Comparison of ENCODE assay signal across 1 cellular context in the genomic region with DNA sequence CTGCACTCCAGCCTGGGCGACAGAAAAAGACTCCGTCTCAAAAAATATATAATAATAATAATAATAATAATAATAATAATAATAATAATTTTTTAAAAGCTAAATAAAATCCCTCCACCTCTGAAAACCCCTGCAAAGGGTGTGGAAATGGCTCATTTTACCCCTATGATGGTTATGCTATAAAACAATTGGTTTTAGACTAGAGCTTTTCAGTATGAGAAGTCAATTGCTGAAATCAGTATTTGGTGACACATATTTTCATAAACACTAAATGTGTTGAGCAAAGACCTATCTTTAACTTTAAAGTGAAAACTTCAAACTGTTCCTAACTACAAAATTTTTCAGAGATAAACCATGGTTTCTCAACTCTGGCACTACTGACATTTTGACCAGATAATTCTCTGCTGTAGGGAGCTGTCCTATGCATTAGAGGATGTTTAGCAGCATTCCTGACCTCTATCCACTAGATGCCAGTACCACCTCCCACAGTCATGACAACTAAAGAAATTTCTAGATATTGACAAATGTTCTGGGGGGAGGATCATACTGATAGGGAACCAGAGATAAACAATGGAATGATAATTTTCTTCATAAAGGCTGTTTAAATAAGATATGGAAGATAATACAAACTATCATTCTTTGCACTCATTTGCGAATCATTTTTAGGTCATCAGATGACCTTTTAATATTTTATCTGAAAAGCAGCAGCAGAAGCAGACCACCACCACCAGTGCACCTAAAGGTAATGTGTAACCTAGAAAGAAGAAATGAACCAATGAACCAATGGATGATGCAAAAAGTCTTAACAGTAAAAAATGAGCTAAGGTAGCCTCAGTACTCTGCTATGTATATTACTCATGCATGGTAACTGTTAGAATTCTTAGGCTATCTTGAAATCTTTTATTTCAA.
TF ChIP-seq lines count a peak whose summit lies in the region.

No MANE protein-coding gene starts in this region.

TF ChIP-seq in K562, 482 proteins besides CTCF, POLR2A, EP300 and RAD21 (continued from another document and continues in another):
- TF ChIP-seq, protein P1, sequence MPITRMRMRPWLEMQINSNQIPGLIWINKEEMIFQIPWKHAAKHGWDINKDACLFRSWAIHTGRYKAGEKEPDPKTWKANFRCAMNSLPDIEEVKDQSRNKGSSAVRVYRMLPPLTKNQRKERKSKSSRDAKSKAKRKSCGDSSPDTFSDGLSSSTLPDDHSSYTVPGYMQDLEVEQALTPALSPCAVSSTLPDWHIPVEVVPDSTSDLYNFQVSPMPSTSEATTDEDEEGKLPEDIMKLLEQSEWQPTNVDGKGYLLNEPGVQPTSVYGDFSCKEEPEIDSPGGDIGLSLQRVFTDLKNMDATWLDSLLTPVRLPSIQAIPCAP (CRISPR knock-in tag; IDR thresholded peaks at IDR 0.05; ENCODE audit: borderline replicate concordance): no peak
- TF ChIP-seq POLR2H (tag; IDR thresholded peaks at IDR 0.05; ENCODE audit: low read depth): 0 out of 2 replicates have a peak, but pooled peaks have one; percentile 36
- no peak for TF ChIP-seq KDM1A (IDR thresholded peaks at IDR 0.05)
- no peak for TF ChIP-seq CREB1 (IDR thresholded peaks at IDR 0.05)
- TF ChIP-seq CREB1 (CRISPR knock-in tag; IDR thresholded peaks at IDR 0.05): no peak
- no peak for TF ChIP-seq ZNF589 (CRISPR knock-in tag; IDR thresholded peaks at IDR 0.05; ENCODE audit: low read depth)
- TF ChIP-seq KDM5B (IDR thresholded peaks at IDR 0.05; ENCODE audit: insufficient replicate concordance, low read depth, low read length): no peak
- TF ChIP-seq ZNF384 (IDR thresholded peaks at IDR 0.05; ENCODE audit: low read depth, low read length): no peak
- TF ChIP-seq ZNF79 (CRISPR knock-in tag; IDR thresholded peaks at IDR 0.05; ENCODE audit: low read depth): no peak
- TF ChIP-seq, protein P2, sequence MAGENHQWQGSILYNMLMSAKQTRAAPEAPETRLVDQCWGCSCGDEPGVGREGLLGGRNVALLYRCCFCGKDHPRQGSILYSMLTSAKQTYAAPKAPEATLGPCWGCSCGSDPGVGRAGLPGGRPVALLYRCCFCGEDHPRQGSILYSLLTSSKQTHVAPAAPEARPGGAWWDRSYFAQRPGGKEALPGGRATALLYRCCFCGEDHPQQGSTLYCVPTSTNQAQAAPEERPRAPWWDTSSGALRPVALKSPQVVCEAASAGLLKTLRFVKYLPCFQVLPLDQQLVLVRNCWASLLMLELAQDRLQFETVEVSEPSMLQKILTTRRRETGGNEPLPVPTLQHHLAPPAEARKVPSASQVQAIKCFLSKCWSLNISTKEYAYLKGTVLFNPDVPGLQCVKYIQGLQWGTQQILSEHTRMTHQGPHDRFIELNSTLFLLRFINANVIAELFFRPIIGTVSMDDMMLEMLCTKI (IDR thresholded peaks at IDR 0.05; ENCODE audit: partially characterized antibody): no peak
- no peak for TF ChIP-seq NFE2 (IDR thresholded peaks at IDR 0.05; ENCODE audit: low read depth)
- TF ChIP-seq SMAD3 (CRISPR knock-in tag; conservative IDR thresholded peaks at IDR 0.05): no peak
- TF ChIP-seq FOXM1 (IDR thresholded peaks at IDR 0.05; ENCODE audit: low read depth): no peak
- TF ChIP-seq FOXM1 (CRISPR knock-in tag; IDR thresholded peaks at IDR 0.05; ENCODE audit: low read depth): no peak
- no peak for TF ChIP-seq ZNF77 (CRISPR knock-in tag; IDR thresholded peaks at IDR 0.05)
- TF ChIP-seq ETV6 (IDR thresholded peaks at IDR 0.05; ENCODE audit: borderline replicate concordance in 1 of 2, low read depth in 2 of 2, low read length in 1 of 2): no peak
- no peak for TF ChIP-seq ETV6 (CRISPR knock-in tag; IDR thresholded peaks at IDR 0.05; ENCODE audit: borderline replicate concordance)
- TF ChIP-seq, protein P3, sequence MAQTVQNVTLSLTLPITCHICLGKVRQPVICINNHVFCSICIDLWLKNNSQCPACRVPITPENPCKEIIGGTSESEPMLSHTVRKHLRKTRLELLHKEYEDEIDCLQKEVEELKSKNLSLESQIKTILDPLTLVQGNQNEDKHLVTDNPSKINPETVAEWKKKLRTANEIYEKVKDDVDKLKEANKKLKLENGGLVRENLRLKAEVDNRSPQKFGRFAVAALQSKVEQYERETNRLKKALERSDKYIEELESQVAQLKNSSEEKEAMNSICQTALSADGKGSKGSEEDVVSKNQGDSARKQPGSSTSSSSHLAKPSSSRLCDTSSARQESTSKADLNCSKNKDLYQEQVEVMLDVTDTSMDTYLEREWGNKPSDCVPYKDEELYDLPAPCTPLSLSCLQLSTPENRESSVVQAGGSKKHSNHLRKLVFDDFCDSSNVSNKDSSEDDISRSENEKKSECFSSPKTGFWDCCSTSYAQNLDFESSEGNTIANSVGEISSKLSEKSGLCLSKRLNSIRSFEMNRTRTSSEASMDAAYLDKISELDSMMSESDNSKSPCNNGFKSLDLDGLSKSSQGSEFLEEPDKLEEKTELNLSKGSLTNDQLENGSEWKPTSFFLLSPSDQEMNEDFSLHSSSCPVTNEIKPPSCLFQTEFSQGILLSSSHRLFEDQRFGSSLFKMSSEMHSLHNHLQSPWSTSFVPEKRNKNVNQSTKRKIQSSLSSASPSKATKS (CRISPR knock-in tag; IDR thresholded peaks at IDR 0.05): no peak
- TF ChIP-seq BRF1 (IDR thresholded peaks at IDR 0.05; ENCODE audit: borderline replicate concordance, extremely low read depth, insufficient read length): no peak
- no peak for TF ChIP-seq MEF2A (IDR thresholded peaks at IDR 0.05; ENCODE audit: control insufficient read depth, low read depth, low read length)
- peak in 1 of 2 experiments; percentile 67; a peak in 2 of 4 replicates for TF ChIP-seq FOXA3 (CRISPR knock-in tag; conservative IDR thresholded peaks at IDR 0.05 in 1 of 2, IDR thresholded peaks at IDR 0.05 in 1 of 2)
- TF ChIP-seq, protein P4, sequence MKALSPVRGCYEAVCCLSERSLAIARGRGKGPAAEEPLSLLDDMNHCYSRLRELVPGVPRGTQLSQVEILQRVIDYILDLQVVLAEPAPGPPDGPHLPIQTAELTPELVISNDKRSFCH (CRISPR knock-in tag; IDR thresholded peaks at IDR 0.05): no peak
- TF ChIP-seq, protein P4 (tag; IDR thresholded peaks at IDR 0.05): peak; percentile 54; the same call in 1 of the 2 replicates
- TF ChIP-seq SNIP1 (IDR thresholded peaks at IDR 0.05; ENCODE audit: low read depth): no peak
- TF ChIP-seq, protein P5, sequence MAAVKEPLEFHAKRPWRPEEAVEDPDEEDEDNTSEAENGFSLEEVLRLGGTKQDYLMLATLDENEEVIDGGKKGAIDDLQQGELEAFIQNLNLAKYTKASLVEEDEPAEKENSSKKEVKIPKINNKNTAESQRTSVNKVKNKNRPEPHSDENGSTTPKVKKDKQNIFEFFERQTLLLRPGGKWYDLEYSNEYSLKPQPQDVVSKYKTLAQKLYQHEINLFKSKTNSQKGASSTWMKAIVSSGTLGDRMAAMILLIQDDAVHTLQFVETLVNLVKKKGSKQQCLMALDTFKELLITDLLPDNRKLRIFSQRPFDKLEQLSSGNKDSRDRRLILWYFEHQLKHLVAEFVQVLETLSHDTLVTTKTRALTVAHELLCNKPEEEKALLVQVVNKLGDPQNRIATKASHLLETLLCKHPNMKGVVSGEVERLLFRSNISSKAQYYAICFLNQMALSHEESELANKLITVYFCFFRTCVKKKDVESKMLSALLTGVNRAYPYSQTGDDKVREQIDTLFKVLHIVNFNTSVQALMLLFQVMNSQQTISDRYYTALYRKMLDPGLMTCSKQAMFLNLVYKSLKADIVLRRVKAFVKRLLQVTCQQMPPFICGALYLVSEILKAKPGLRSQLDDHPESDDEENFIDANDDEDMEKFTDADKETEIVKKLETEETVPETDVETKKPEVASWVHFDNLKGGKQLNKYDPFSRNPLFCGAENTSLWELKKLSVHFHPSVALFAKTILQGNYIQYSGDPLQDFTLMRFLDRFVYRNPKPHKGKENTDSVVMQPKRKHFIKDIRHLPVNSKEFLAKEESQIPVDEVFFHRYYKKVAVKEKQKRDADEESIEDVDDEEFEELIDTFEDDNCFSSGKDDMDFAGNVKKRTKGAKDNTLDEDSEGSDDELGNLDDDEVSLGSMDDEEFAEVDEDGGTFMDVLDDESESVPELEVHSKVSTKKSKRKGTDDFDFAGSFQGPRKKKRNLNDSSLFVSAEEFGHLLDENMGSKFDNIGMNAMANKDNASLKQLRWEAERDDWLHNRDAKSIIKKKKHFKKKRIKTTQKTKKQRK (IDR thresholded peaks at IDR 0.05; ENCODE audit: borderline replicate concordance, low read depth, low read length): no peak
- TF ChIP-seq DIDO1 (tag; IDR thresholded peaks at IDR 0.05; ENCODE audit: low read depth): no peak
- TF ChIP-seq SRSF7 (optimal IDR thresholded peaks at IDR 0.05; ENCODE audit: low read depth, low read length): no peak
- TF ChIP-seq ZFP30 (CRISPR knock-in tag; IDR thresholded peaks at IDR 0.05; ENCODE audit: borderline replicate concordance): no peak
- no peak for TF ChIP-seq NCOA6 (IDR thresholded peaks at IDR 0.05)
- peak; percentile 54 for TF ChIP-seq CBFA2T3 (IDR thresholded peaks at IDR 0.05)
- TF ChIP-seq FOXJ2 (tag; IDR thresholded peaks at IDR 0.05): no peak
- no peak for TF ChIP-seq RNF2 (IDR thresholded peaks at IDR 0.05)
- no peak for TF ChIP-seq CEBPB (tag; IDR thresholded peaks at IDR 0.05)
- TF ChIP-seq, protein P6, sequence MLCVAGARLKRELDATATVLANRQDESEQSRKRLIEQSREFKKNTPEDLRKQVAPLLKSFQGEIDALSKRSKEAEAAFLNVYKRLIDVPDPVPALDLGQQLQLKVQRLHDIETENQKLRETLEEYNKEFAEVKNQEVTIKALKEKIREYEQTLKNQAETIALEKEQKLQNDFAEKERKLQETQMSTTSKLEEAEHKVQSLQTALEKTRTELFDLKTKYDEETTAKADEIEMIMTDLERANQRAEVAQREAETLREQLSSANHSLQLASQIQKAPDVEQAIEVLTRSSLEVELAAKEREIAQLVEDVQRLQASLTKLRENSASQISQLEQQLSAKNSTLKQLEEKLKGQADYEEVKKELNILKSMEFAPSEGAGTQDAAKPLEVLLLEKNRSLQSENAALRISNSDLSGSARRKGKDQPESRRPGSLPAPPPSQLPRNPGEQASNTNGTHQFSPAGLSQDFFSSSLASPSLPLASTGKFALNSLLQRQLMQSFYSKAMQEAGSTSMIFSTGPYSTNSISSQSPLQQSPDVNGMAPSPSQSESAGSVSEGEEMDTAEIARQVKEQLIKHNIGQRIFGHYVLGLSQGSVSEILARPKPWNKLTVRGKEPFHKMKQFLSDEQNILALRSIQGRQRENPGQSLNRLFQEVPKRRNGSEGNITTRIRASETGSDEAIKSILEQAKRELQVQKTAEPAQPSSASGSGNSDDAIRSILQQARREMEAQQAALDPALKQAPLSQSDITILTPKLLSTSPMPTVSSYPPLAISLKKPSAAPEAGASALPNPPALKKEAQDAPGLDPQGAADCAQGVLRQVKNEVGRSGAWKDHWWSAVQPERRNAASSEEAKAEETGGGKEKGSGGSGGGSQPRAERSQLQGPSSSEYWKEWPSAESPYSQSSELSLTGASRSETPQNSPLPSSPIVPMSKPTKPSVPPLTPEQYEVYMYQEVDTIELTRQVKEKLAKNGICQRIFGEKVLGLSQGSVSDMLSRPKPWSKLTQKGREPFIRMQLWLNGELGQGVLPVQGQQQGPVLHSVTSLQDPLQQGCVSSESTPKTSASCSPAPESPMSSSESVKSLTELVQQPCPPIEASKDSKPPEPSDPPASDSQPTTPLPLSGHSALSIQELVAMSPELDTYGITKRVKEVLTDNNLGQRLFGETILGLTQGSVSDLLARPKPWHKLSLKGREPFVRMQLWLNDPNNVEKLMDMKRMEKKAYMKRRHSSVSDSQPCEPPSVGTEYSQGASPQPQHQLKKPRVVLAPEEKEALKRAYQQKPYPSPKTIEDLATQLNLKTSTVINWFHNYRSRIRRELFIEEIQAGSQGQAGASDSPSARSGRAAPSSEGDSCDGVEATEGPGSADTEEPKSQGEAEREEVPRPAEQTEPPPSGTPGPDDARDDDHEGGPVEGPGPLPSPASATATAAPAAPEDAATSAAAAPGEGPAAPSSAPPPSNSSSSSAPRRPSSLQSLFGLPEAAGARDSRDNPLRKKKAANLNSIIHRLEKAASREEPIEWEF (CRISPR knock-in tag; IDR thresholded peaks at IDR 0.05): no peak
- TF ChIP-seq RAD51 (IDR thresholded peaks at IDR 0.05; ENCODE audit: borderline replicate concordance, low read depth): no peak
- TF ChIP-seq TEAD4 (IDR thresholded peaks at IDR 0.05; ENCODE audit: low read length): peak; percentile 40; the same call in 1 of the 2 replicates
- TF ChIP-seq TEAD4 (CRISPR knock-in tag; IDR thresholded peaks at IDR 0.05; ENCODE audit: borderline replicate concordance): no peak
- no peak for TF ChIP-seq CBFB (CRISPR knock-in tag; IDR thresholded peaks at IDR 0.05)
- TF ChIP-seq ZZZ3 (IDR thresholded peaks at IDR 0.05): no peak
- TF ChIP-seq BDP1 (IDR thresholded peaks at IDR 0.05; ENCODE audit: insufficient read depth, insufficient read length): no peak
- no peak for TF ChIP-seq RHOXF2B (CRISPR knock-in tag; conservative IDR thresholded peaks at IDR 0.05)
- TF ChIP-seq NONO (IDR thresholded peaks at IDR 0.05; ENCODE audit: low read depth in 2 of 2, low read length in 1 of 2): no peak
- TF ChIP-seq KLF10 (CRISPR knock-in tag; IDR thresholded peaks at IDR 0.05): no peak
- TF ChIP-seq ZNF239 (CRISPR knock-in tag; IDR thresholded peaks at IDR 0.05): no peak
- TF ChIP-seq MTF1 (CRISPR knock-in tag; IDR thresholded peaks at IDR 0.05; ENCODE audit: borderline replicate concordance): no peak
- TF ChIP-seq PHB2 (IDR thresholded peaks at IDR 0.05; ENCODE audit: low read depth): no peak
- TF ChIP-seq, protein P7, sequence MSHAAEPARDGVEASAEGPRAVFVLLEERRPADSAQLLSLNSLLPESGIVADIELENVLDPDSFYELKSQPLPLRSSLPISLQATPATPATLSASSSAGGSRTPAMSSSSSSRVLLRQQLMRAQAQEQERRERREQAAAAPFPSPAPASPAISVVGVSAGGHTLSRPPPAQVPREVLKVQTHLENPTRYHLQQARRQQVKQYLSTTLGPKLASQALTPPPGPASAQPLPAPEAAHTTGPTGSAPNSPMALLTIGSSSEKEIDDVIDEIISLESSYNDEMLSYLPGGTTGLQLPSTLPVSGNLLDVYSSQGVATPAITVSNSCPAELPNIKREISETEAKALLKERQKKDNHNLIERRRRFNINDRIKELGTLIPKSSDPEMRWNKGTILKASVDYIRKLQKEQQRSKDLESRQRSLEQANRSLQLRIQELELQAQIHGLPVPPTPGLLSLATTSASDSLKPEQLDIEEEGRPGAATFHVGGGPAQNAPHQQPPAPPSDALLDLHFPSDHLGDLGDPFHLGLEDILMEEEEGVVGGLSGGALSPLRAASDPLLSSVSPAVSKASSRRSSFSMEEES (CRISPR knock-in tag; IDR thresholded peaks at IDR 0.05): no peak
- TF ChIP-seq RFX1 (IDR thresholded peaks at IDR 0.05): no peak
- TF ChIP-seq, protein P8, sequence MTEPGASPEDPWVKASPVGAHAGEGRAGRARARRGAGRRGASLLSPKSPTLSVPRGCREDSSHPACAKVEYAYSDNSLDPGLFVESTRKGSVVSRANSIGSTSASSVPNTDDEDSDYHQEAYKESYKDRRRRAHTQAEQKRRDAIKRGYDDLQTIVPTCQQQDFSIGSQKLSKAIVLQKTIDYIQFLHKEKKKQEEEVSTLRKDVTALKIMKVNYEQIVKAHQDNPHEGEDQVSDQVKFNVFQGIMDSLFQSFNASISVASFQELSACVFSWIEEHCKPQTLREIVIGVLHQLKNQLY (CRISPR knock-in tag; conservative IDR thresholded peaks at IDR 0.05): no peak
- TF ChIP-seq MTA1 (IDR thresholded peaks at IDR 0.05; ENCODE audit: borderline replicate concordance): 0 out of 2 replicates have a peak, but pooled peaks have one; percentile 18
- no peak for TF ChIP-seq IRF2 (CRISPR knock-in tag; IDR thresholded peaks at IDR 0.05)
- TF ChIP-seq BCL6 (CRISPR knock-in tag; IDR thresholded peaks at IDR 0.05): no peak
- TF ChIP-seq ZNF282 (CRISPR knock-in tag; IDR thresholded peaks at IDR 0.05): no peak
- no peak for TF ChIP-seq ZNF444 (CRISPR knock-in tag; IDR thresholded peaks at IDR 0.05)
- TF ChIP-seq ATF7 (IDR thresholded peaks at IDR 0.05): no peak
